In the genomic region with DNA sequence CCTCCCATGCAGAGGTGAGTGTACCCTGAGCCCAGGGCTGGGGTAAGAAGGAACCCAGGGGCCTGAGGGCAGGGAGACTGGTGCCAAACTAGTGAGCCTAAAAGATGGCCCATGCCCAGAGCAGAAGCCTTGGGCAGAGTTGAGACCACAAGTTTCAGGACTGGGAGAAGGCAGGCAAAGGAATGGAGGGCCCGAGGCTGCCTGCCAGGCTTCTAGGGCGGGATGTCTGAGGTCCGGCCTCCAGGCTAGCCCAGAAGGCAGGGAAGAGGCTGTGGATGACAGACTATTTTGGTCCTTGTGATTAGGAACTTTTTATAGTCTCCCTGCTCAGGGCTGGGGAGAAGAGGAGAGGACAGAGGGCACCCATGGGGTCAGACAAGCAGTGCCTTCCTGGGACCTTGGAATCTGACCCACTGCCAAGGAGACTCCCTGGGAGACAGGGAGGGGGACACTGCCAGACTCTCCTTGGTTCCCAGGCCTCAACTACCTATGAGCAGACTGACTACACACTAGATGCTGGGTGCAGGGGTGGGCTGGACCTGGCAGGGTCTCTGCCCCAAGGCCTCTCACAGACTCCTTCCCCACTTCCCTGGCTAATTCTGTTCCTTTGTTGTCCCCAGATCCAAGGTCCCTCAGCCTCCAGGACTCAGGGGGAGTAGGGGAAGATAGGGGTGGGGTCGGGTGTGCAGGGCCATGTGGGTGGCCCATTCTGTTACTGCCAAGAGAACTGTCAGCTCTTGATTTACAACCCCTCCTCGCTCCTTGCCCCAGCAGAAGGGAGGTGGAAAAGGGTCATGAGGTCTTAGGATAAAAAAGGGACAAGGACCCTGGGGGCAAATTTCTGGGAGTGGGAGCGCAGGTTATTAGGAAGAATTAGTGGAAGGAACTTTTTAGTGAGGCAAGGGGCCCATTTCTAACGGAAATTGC, we compare ENCODE assay signal across 1 cellular context.
TF ChIP-seq lines count a peak whose summit lies in the region.

No MANE protein-coding gene starts in this region.

TF ChIP-seq in SK-N-SH, 30 proteins besides CTCF, POLR2A, EP300 and RAD21 (continued from another document):
- TF ChIP-seq YY1 (IDR thresholded peaks at IDR 0.05; ENCODE audit: low read depth) (no peak), MEF2A (IDR thresholded peaks at IDR 0.05; ENCODE audit: borderline replicate concordance, low read depth) (no peak), CHD2 (IDR thresholded peaks at IDR 0.05; ENCODE audit: low read length, partially characterized antibody) (no peak)
